In the genomic region with DNA sequence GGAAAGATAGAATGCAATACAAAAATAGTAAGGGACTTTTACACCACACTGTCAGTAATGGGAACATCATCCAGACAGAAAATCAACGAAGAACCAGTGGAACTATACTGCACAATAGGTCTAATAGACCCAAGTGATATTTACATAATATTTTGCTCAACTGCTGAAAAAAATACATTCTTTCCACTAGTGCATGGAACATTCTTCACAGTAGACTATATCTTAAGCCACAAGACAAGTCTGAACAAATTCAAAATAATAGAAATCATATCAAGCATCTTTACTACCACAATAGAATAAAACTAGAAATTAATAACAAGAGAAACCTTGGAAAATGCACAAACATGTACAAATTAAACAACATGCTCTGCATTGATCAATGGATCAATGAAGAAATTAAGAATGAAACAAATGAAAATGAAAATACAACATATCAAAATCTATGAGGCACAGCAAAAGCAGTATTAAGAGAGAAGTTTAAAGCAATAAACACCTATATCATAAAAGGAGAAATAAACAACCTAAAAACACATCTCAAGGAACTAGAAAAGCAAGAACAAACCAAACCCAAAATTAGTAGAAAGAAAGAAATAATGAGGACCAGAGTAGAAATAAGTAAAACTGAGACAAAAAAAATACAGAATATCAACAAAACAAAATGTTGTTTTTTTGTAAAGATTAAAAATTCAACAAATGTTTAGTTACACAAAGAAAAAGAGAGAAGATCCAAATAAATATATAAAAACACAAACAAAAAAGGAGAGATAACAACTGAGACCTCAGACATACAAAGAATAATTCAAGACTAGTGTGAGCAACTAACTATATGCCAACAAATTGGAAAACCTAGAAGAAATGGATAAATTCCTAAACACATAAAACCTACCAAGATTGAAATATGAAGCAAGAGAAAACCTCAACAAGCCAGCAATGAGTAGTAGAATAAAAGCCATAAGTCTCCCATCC, we compare ENCODE assay signal across 1 cellular context.
TF ChIP-seq lines count a peak whose summit lies in the region.

No MANE protein-coding gene starts in this region.

TF ChIP-seq in HCT116, 20 proteins besides CTCF, POLR2A, EP300 and RAD21:
- no peak for TF ChIP-seq SP1 (IDR thresholded peaks at IDR 0.05; ENCODE audit: low read depth)
- TF ChIP-seq TCF7L2 (IDR thresholded peaks at IDR 0.05; ENCODE audit: borderline replicate concordance, extremely low read depth, insufficient read depth, insufficient read length) = no peak
- no peak for TF ChIP-seq EGR1 (IDR thresholded peaks at IDR 0.05; ENCODE audit: low read depth)
- TF ChIP-seq FOSL1 (IDR thresholded peaks at IDR 0.05; ENCODE audit: low read depth) = no peak
- no peak for TF ChIP-seq CBX3 (IDR thresholded peaks at IDR 0.05; ENCODE audit: low read depth)
- TF ChIP-seq EZH2phosphoT487 (IDR thresholded peaks at IDR 0.05; ENCODE audit: borderline replicate concordance) = no peak
- TF ChIP-seq, protein P1, sequence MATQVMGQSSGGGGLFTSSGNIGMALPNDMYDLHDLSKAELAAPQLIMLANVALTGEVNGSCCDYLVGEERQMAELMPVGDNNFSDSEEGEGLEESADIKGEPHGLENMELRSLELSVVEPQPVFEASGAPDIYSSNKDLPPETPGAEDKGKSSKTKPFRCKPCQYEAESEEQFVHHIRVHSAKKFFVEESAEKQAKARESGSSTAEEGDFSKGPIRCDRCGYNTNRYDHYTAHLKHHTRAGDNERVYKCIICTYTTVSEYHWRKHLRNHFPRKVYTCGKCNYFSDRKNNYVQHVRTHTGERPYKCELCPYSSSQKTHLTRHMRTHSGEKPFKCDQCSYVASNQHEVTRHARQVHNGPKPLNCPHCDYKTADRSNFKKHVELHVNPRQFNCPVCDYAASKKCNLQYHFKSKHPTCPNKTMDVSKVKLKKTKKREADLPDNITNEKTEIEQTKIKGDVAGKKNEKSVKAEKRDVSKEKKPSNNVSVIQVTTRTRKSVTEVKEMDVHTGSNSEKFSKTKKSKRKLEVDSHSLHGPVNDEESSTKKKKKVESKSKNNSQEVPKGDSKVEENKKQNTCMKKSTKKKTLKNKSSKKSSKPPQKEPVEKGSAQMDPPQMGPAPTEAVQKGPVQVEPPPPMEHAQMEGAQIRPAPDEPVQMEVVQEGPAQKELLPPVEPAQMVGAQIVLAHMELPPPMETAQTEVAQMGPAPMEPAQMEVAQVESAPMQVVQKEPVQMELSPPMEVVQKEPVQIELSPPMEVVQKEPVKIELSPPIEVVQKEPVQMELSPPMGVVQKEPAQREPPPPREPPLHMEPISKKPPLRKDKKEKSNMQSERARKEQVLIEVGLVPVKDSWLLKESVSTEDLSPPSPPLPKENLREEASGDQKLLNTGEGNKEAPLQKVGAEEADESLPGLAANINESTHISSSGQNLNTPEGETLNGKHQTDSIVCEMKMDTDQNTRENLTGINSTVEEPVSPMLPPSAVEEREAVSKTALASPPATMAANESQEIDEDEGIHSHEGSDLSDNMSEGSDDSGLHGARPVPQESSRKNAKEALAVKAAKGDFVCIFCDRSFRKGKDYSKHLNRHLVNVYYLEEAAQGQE (IDR thresholded peaks at IDR 0.05; ENCODE audit: low read depth) = no peak
- TF ChIP-seq, protein P2, sequence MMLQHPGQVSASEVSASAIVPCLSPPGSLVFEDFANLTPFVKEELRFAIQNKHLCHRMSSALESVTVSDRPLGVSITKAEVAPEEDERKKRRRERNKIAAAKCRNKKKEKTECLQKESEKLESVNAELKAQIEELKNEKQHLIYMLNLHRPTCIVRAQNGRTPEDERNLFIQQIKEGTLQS (IDR thresholded peaks at IDR 0.05) = no peak
- TF ChIP-seq ELF1 (IDR thresholded peaks at IDR 0.05; ENCODE audit: borderline replicate concordance, low read depth) = no peak
- TF ChIP-seq, protein P3, sequence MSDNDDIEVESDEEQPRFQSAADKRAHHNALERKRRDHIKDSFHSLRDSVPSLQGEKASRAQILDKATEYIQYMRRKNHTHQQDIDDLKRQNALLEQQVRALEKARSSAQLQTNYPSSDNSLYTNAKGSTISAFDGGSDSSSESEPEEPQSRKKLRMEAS (IDR thresholded peaks at IDR 0.05) = no peak
- no peak for TF ChIP-seq SRF (IDR thresholded peaks at IDR 0.05; ENCODE audit: low read depth)
- TF ChIP-seq POLR2AphosphoS5 (IDR thresholded peaks at IDR 0.05; ENCODE audit: low read depth, low read length) = no peak
- no peak for TF ChIP-seq JUND (IDR thresholded peaks at IDR 0.05)
